In genomic region chr3:156474560-156475389, GRCh38 we compare ENCODE assay signal across 8 cellular contexts.
A peak's percentile ranks its signal among the peaks of the same experiment; 100 is the strongest.
DNase-seq lines count a peak whose midpoint lies in the region; ATAC-seq and TF ChIP-seq lines count a peak whose summit lies in the region.

No MANE protein-coding gene starts in this region.

- H3K4me1 ChIP-seq in KMS-11 (ENCODE audit: low read depth, poor library complexity, severe bottlenecking) (no peaks in the 10 kb centered on the region), gastrocnemius medialis (no peaks in the 10 kb centered on the region)

- no peak overlapping the region for H3K27ac Mint-ChIP-seq in central memory CD8-positive, alpha-beta T cell (ENCODE audit: low read depth)
- H3K27ac Mint-ChIP-seq in mesothelial cell of epicardium = peak overlapping the region; percentile 85

- no peak overlapping the region for H3K27ac ChIP-seq in KMS-11
- H3K27ac ChIP-seq in gastrocnemius medialis = no peak overlapping the region

- H3K4me3 ChIP-seq in KMS-11 (IDR thresholded peaks at IDR 0.05; ENCODE audit: insufficient read depth, low read depth, low read length) = no peak overlapping the region
- no peak overlapping the region for H3K4me3 ChIP-seq in gastrocnemius medialis

- peaks cover 4% of the 10 kb centered on the region for H3K4me1 Mint-ChIP-seq in central memory CD8-positive, alpha-beta T cell
- H3K4me1 Mint-ChIP-seq in mesothelial cell of epicardium = peaks cover 59% of the 10 kb centered on the region

- no peaks in the 10 kb centered on the region for H3K36me3 Mint-ChIP-seq in central memory CD8-positive, alpha-beta T cell (ENCODE audit: insufficient read depth)
- H3K36me3 Mint-ChIP-seq in mesothelial cell of epicardium = no peaks in the 10 kb centered on the region

- H3K79me2 ChIP-seq in KMS-11 (ENCODE audit: insufficient read depth, low read depth) = no peaks in the 10 kb centered on the region

- ATAC-seq in central memory CD8-positive, alpha-beta T cell (replicated peaks; ENCODE audit: extremely low read depth, poor library complexity, severe bottlenecking) = peak; percentile 60
- ATAC-seq in gastrocnemius medialis (no peak), HG03469 (IDR thresholded peaks at IDR 0.05; ENCODE audit: unreplicated experiment) (no peak)

- no peak overlapping the region for H3K9ac ChIP-seq in KMS-11

- intact Hi-C loops in gastrocnemius medialis (cut with DNase I; ENCODE audit: low total_unique reads) = no loop called here

- DNase-seq in ELR (ENCODE audit: low read depth) = peak; percentile 28
- DNase-seq in central memory CD8-positive, alpha-beta T cell (ENCODE audit: low spot score in 2 of 2) = no peak
- DNase-seq in mesothelial cell of epicardium (ENCODE audit: low spot score in 2 of 2, unreplicated experiment in 2 of 2) = no peak
- no peak for DNase-seq in gastrocnemius medialis
- DNase-seq in mucosa of gallbladder (ENCODE audit: low spot score) = no peak
- DNase-seq in NCI-H1436 treated with DMSO at 0.1 percent for 48 hours (lab: John Stamatoyannopoulos, UW) = no peak

- H3K4me2 ChIP-seq in KMS-11 = no peak overlapping the region

- H3K36me3 ChIP-seq in KMS-11 (ENCODE audit: insufficient read depth) = no peaks in the 10 kb centered on the region
- no peaks in the 10 kb centered on the region for H3K36me3 ChIP-seq in gastrocnemius medialis

- no peaks in the 10 kb centered on the region for H3K9me3 Mint-ChIP-seq in central memory CD8-positive, alpha-beta T cell
- no peaks in the 10 kb centered on the region for H3K9me3 Mint-ChIP-seq in mesothelial cell of epicardium

- TF ChIP-seq CTCF in KMS-11 (conservative IDR thresholded peaks at IDR 0.05; ENCODE audit: low read depth, low read length) (peak; percentile 64), mesothelial cell of epicardium (IDR thresholded peaks at IDR 0.05; ENCODE audit: unreplicated experiment) (peak; percentile 45), gastrocnemius medialis (IDR thresholded peaks at IDR 0.05 in 4 of 5, conservative IDR thresholded peaks at IDR 0.05 in 1 of 5) (no peak)

- no peaks in the 10 kb centered on the region for H4K20me1 ChIP-seq in KMS-11 (ENCODE audit: insufficient read depth)

- peaks cover 40% of the 10 kb centered on the region for H3K27me3 Mint-ChIP-seq in central memory CD8-positive, alpha-beta T cell
- H3K27me3 Mint-ChIP-seq in mesothelial cell of epicardium (ENCODE audit: low read depth) = no peaks in the 10 kb centered on the region

- no peak overlapping the region for H3K4me3 Mint-ChIP-seq in central memory CD8-positive, alpha-beta T cell
- H3K4me3 Mint-ChIP-seq in mesothelial cell of epicardium = peak overlapping the region; percentile 52

- no peak for TF ChIP-seq POLR2A in gastrocnemius medialis (IDR thresholded peaks at IDR 0.05)

- H2AFZ ChIP-seq in KMS-11 (ENCODE audit: low read depth) = no peak overlapping the region

- H3K27me3 ChIP-seq in KMS-11 (ENCODE audit: insufficient read depth, low read depth) (no peaks in the 10 kb centered on the region), gastrocnemius medialis (no peaks in the 10 kb centered on the region)

- no peaks in the 10 kb centered on the region for H3K9me3 ChIP-seq in gastrocnemius medialis

- in situ Hi-C loops in gastrocnemius medialis (cut with MboI; ENCODE audit: low sequenced_read_pairs in 4 of 4) = loop anchor here in 1 of 4 donors (25.0 kb wide), 1 partner anchor 88 kb away; the partner anchor contains the start of gene SSR3

Comparison
In these comparisons a context has a peak if more than half of its experiments do, and no peak if none do; other contexts are left out.
1. CTCF ChIP-seq: peak in KMS-11 (single experiment) and mesothelial cell of epicardium (single experiment); none in gastrocnemius medialis (0 of 5).